ENCODE assay signal across 8 cellular contexts in genomic region chr12:122097641-122098364, GRCh38. TPM values are rescaled to one million over a fixed set of nuclear protein-coding genes. Genes with fewer than 3 reads are reported as not detected.
A peak's percentile ranks its signal among the peaks of the same experiment; 100 is the strongest.
DNase-seq lines count a peak whose midpoint lies in the region; ATAC-seq, FAIRE-seq and TF ChIP-seq lines count a peak whose summit lies in the region.

No MANE protein-coding gene starts in this region.

- ATAC-seq in body of pancreas, result peak; percentile 93
- peak; percentile 80 for ATAC-seq in HepG2
- no peak for ATAC-seq in GM18502 (IDR thresholded peaks at IDR 0.05; ENCODE audit: poor library complexity, unreplicated experiment)
- ATAC-seq in HG02759 (IDR thresholded peaks at IDR 0.05; ENCODE audit: unreplicated experiment), result no peak

- TF ChIP-seq CTCF in AG04450 (IDR thresholded peaks at IDR 0.05; ENCODE audit: low read depth, low read length) (no peak), body of pancreas (IDR thresholded peaks at IDR 0.05) (no peak), HepG2 (CRISPR knock-in tag; IDR thresholded peaks at IDR 0.05) (no peak)

- FAIRE-seq in HepG2 (lab: Jason Lieb, UNC), result peak; percentile 15

- H3K36me3 ChIP-seq in body of pancreas (replicated peaks in 1 of 2; ENCODE audit: insufficient read depth in 1 of 2, low read depth in 2 of 2), result no peaks in the 10 kb centered on the region
- H3K36me3 ChIP-seq in HepG2 (replicated peaks in 1 of 2; ENCODE audit: control insufficient read depth in 1 of 2, insufficient read depth in 2 of 2, low read length in 2 of 2), result no peaks in the 10 kb centered on the region
- H3K36me3 ChIP-seq in thymus (ENCODE audit: control insufficient read depth, insufficient read depth), result no peaks in the 10 kb centered on the region

- peak overlapping the region; percentile 58 for H3K4me2 ChIP-seq in HepG2 (ENCODE audit: low read depth, low read length)

- BruUV-seq in HepG2 (replicated peaks; lab: Mats Ljungman, UMichigan), result no TSS peak

- no peaks in the 10 kb centered on the region for H3K27me3 ChIP-seq in AG04450 (ENCODE audit: control insufficient read depth, insufficient read depth, low read length)
- no peaks in the 10 kb centered on the region for H3K27me3 ChIP-seq in body of pancreas
- no peaks in the 10 kb centered on the region for H3K27me3 ChIP-seq in HepG2 (ENCODE audit: control insufficient read depth in 1 of 2, insufficient read depth in 2 of 2, low read length in 2 of 2)
- H3K27me3 ChIP-seq in thymus (ENCODE audit: control insufficient read depth, insufficient read depth), result no peaks in the 10 kb centered on the region

- TF ChIP-seq POLR2A in body of pancreas (IDR thresholded peaks at IDR 0.05), result peak in 1 of 3 donors; percentile 42
- no peak for TF ChIP-seq POLR2A in HepG2 (IDR thresholded peaks at IDR 0.05; ENCODE audit: insufficient read depth in 1 of 2, low read depth in 2 of 2, low read length in 2 of 2)

- CTCF ChIA-PET in AG04450 (lab: Charles Lee) (interaction anchor here (0.7 to 1.9 kb wide), 4 partner anchors 25 to 46 kb away, joined by 4 to 11 read pairs (median 6); no protein-coding TSS in a partner anchor), HepG2 (lab: Yijun Ruan, JAX; ENCODE audit: low intra/inter-chr PET ratio, low total read pairs) (no interaction called here)

- H3K9ac ChIP-seq in HepG2 (ENCODE audit: insufficient read depth, low read depth, low read length), result no peak overlapping the region

- H2AFZ ChIP-seq in HepG2 (ENCODE audit: low read length), result no peak overlapping the region

- H3K4me1 ChIP-seq in body of pancreas (peaks cover 92% of the 10 kb centered on the region), HepG2 (ENCODE audit: insufficient read depth, low read length) (peaks cover 50% of the 10 kb centered on the region), thymus (ENCODE audit: control insufficient read depth, insufficient read depth, low read length) (peaks cover 21% of the 10 kb centered on the region)

- no peak overlapping the region for H3K4me3 ChIP-seq in AG04450 (ENCODE audit: low read depth, low read length)
- no peak overlapping the region for H3K4me3 ChIP-seq in body of pancreas
- H3K4me3 ChIP-seq in HepG2 (replicated peaks in 1 of 3; ENCODE audit: insufficient read depth in 1 of 3, low read depth in 2 of 3, low read length in 3 of 3), result no peak overlapping the region; a peak in 1 of 6 replicates
- H3K4me3 ChIP-seq in thymus (ENCODE audit: low read length), result no peak overlapping the region

- H3K9me3 ChIP-seq in AG04450 (ENCODE audit: control insufficient read depth, insufficient read depth, low read length) (no peaks in the 10 kb centered on the region), body of pancreas (no peaks in the 10 kb centered on the region), HepG2 (ENCODE audit: low read length) (no peaks in the 10 kb centered on the region), thymus (ENCODE audit: control insufficient read depth) (no peaks in the 10 kb centered on the region)

- peaks cover 24% of the 10 kb centered on the region; the same call in 1 of the 2 replicates for H4K20me1 ChIP-seq in HepG2 (ENCODE audit: insufficient read depth, low read length)

- peaks cover 15% of the 10 kb centered on the region for H3K79me2 ChIP-seq in HepG2 (ENCODE audit: insufficient read depth, low read length)

- DNase-seq in AG04450 (ENCODE audit: low read depth, low spot score) (no peak), NCI-H1092 (lab: John Stamatoyannopoulos, UW) (peak; percentile 45), body of pancreas (peak; percentile 94 to 99 (median 98)), HepG2 (ENCODE audit: low spot score) (peak; percentile 46), activated T-cell treated with anti-CD3 and anti-CD28 coated beads for 4 hours (no peak)

- POLR2A ChIA-PET in AG04450 (lab: Yijun Ruan, JAX) (interaction anchor here (1.3 to 2.9 kb wide), 4 partner anchors 9 to 19 kb away, joined by 3 to 34 read pairs (median 6); partner anchors contain the start of gene MLXIP), HepG2 (lab: Yijun Ruan, JAX) (interaction anchor here (0.6 to 3.0 kb wide), 4 partner anchors 8 to 560 kb away, joined by 3 to 13 read pairs (median 6); partner anchors contain the start of gene MLXIP)

- in situ Hi-C loops in HepG2 (cut with HindIII; ENCODE audit: extremely low pct_ligation_motif_present, low pct_unique_long_range_greater_than_20kb), result no loop called here

- H3K27ac ChIP-seq in AG04450 (ENCODE audit: low read depth, low read length) (peak overlapping the region; percentile 52), body of pancreas (peak overlapping the region; percentile 94 to 98 (median 95)), HepG2 (ENCODE audit: extremely low read length, insufficient read depth, low read length) (peak overlapping the region; percentile 21), thymus (ENCODE audit: low read depth) (peak overlapping the region; percentile 87)

- WGBS in body of pancreas, 2 donors, result 15 to 20% methylated on average over 7 to 8 of the region's 8 CpGs
- WGBS in HepG2 (ENCODE audit: low lambda C conversion rate), result 50% methylated on average over 7 of the region's 8 CpGs
- 84% methylated on average over 8 of the region's 8 CpGs for WGBS in thymus

- TF ChIP-seq EP300 in HepG2 (IDR thresholded peaks at IDR 0.05; ENCODE audit: low read depth in 2 of 2, low read length in 2 of 2), result no peak
- no peak for TF ChIP-seq EP300 in HepG2 (CRISPR knock-in tag; IDR thresholded peaks at IDR 0.05; ENCODE audit: borderline replicate concordance)

- intact Hi-C loops in body of pancreas (cut with DNase I), result no loop called here
- intact Hi-C loops in HepG2 (cut with micrococcal nuclease; ENCODE audit: unreplicated experiment), result no loop called here

- no peak for TF ChIP-seq RAD21 in HepG2 (CRISPR knock-in tag; IDR thresholded peaks at IDR 0.05)

TF ChIP-seq in HepG2, 621 proteins besides CTCF, POLR2A, EP300 and RAD21 (continues in another document):
- TF ChIP-seq IRF1 (CRISPR knock-in tag; IDR thresholded peaks at IDR 0.05; ENCODE audit: low read depth), result no peak
- TF ChIP-seq RARG (CRISPR knock-in tag; IDR thresholded peaks at IDR 0.05; ENCODE audit: low read depth), result no peak
- no peak for TF ChIP-seq KAT8 (CRISPR knock-in tag; IDR thresholded peaks at IDR 0.05)
- no peak for TF ChIP-seq ZSCAN20 (CRISPR knock-in tag; IDR thresholded peaks at IDR 0.05; ENCODE audit: borderline replicate concordance)
- TF ChIP-seq FOXA1 (IDR thresholded peaks at IDR 0.05), result no peak
- peak; percentile 30; the same call in 1 of the 2 replicates for TF ChIP-seq FOXA1 (CRISPR knock-in tag; IDR thresholded peaks at IDR 0.05)
- TF ChIP-seq U2AF1 (optimal IDR thresholded peaks at IDR 0.05; ENCODE audit: low read depth, low read length), result peak; percentile 44
- TF ChIP-seq ZNF276 (CRISPR knock-in tag; IDR thresholded peaks at IDR 0.05; ENCODE audit: low read depth), result no peak
- no peak for TF ChIP-seq HNRNPLL (IDR thresholded peaks at IDR 0.05; ENCODE audit: low read depth, low read length, poor library complexity, severe bottlenecking)
- no peak for TF ChIP-seq CHD2 (IDR thresholded peaks at IDR 0.05; ENCODE audit: low read depth, low read length)

RNA-seq across cellular contexts. Expression of gene MLXIP, which starts 19.2 kb away (rescaled TPM):
- polyA plus RNA-seq in AG04450 (2011; rRNA removed) (5.8 and 8.4 TPM in 2 replicates), HepG2 (2011; rRNA removed) (6.3 and 6.7 TPM in 2 replicates), thymus (31.9 TPM)
- 11.4 and 11.9 TPM in 2 replicates for polyA minus RNA-seq in AG04450 (2011; rRNA and poly(A)+ RNA removed)
- total RNA-seq in body of pancreas (10 to 100 TPM; 43.6 to 84.0 TPM), HepG2 (2016; rRNA removed; fragmentation: Illumina TruSeq; extraction: Trizol) (4.4 and 5.3 TPM in 2 replicates)
- 23.5 and 32.3 TPM in 2 replicates for total RNA-seq in HepG2 (2016; cell fraction: cytosol; rRNA removed; fragmentation: Illumina TruSeq; extraction: Trizol; ENCODE audit: low read depth)
- total RNA-seq in HepG2 (2016; cell fraction: insoluble cytoplasmic fraction; rRNA removed; fragmentation: Illumina TruSeq; extraction: Trizol), result 4.0 and 6.0 TPM in 2 replicates
- 9.3 and 10.6 TPM in 2 replicates for total RNA-seq in HepG2 (2016; cell fraction: membrane; rRNA removed; fragmentation: Illumina TruSeq; extraction: Trizol)
- 7.4 and 8.4 TPM in 2 replicates for total RNA-seq in HepG2 (2016; cell fraction: nucleus; rRNA removed; fragmentation: Illumina TruSeq; extraction: Trizol)
- polyA plus RNA-seq in HepG2 (2011; cell fraction: cytosol; rRNA removed), result 2.2 and 2.4 TPM in 2 replicates
- 25.4 and 79.6 TPM in 2 replicates for polyA plus RNA-seq in HepG2 (2011; cell fraction: nucleus; rRNA removed)
- 10.8 and 14.9 TPM in 2 replicates for polyA plus RNA-seq in HepG2 (2012)
- polyA plus RNA-seq in HepG2 (2016; cell fraction: cytosol; fragmentation: Illumina TruSeq; extraction: Trizol; ENCODE audit: low read depth), result 8.7 and 8.8 TPM in 2 replicates
- 6.2 and 10.8 TPM in 2 replicates for polyA plus RNA-seq in HepG2 (2016; cell fraction: insoluble cytoplasmic fraction; fragmentation: Illumina TruSeq; extraction: Trizol; ENCODE audit: low read depth)
- polyA plus RNA-seq in HepG2 (2016; cell fraction: membrane; fragmentation: Illumina TruSeq; extraction: Trizol; ENCODE audit: low read depth), result 12.2 and 13.1 TPM in 2 replicates
- 23.5 and 26.5 TPM in 2 replicates for polyA plus RNA-seq in HepG2 (2016; cell fraction: nucleus; fragmentation: Illumina TruSeq; extraction: Trizol; ENCODE audit: insufficient read depth, low read depth)
- polyA minus RNA-seq in HepG2 (2011; rRNA and poly(A)+ RNA removed; ENCODE audit: low replicate concordance), result 10.1 and 18.6 TPM in 2 replicates
- polyA minus RNA-seq in HepG2 (2011; cell fraction: cytosol; rRNA and poly(A)+ RNA removed), result 6.0 and 7.2 TPM in 2 replicates
- 12.4 and 12.6 TPM in 2 replicates for polyA minus RNA-seq in HepG2 (2011; cell fraction: nucleus; rRNA and poly(A)+ RNA removed)

Comparison
In these comparisons a context has a peak if more than half of its experiments do, and no peak if none do; other contexts are left out.
1. DNase-seq: peak in NCI-H1092 (single experiment), body of pancreas (4 of 4) and HepG2 (single experiment); none in AG04450 (single experiment) and activated T-cell treated with anti-CD3 and anti-CD28 coated beads for 4 hours (single experiment).
2. H3K27ac ChIP-seq: peak in every context shown above with its lines; median percentile 95 in body of pancreas; 87 in thymus; 52 in AG04450; 21 in HepG2.
3. ATAC-seq: peak in body of pancreas (single experiment) and HepG2 (single experiment); none in GM18502 (single experiment) and HG02759 (single experiment).